Comparison of ENCODE assay signal across 22 cellular contexts in the genomic region with DNA sequence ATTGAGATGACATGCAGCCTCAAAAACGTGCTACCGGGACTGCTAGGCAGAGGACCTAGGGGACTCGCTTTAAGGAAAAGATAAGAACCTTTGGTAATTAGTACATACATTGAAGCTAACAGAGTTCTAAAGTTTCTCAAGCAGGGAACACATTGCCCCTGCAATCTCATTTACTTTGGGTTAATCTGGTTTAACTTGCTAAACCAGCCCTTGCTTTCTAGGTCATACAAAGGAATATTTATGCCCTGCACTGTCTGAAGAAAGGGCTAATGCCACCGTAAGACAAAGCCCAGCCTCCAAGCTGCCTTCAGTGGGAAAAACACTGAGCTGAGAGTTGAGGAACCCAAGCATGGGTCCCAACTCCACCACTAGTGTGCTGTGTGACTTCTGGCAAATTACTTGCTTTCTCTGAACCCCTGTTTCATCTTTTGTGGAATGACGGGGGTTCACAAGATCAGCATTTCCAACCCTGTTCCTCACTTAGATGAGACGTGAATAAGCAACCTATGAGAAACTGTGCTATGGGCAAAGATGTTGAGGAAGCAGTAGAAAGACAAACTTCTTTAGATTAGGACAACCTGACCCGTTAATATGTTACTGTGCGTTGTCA.
"Had no signal": no experiment of that assay in that cellular context is flagged by ENCODE, and none has a peak within 500 bp of the region (broad histone marks: within the 10 kb centered on the region; RNA-seq: fewer than 3 reads in every experiment).

No MANE protein-coding gene starts in this region.

- DNase-seq: activated B cell treated with CpG ODN at 0.5 μM for 24 hours; activated CD4-positive, alpha-beta T cell treated with anti-CD3 and anti-CD28 coated beads for 36 hours; activated CD4-positive, alpha-beta T cell treated with anti-CD3 and anti-CD28 coated beads, Interleukin-2, amount 50 U/mL, for 4 hours; activated CD8-positive, alpha-beta memory T cell treated with anti-CD3 and anti-CD28 coated beads, Interleukin-2, amount 50 U/mL, for 48 hours; activated naive CD4-positive, alpha-beta T cell treated with anti-CD3 and anti-CD28 coated beads for 36 hours; activated naive CD8-positive, alpha-beta T cell treated with anti-CD3 and anti-CD28 coated beads, Interleukin-2, amount 10 ng/mL, durations not matched to agents 7 days and 5 days; activated T-cell treated with anti-CD3 and anti-CD28 coated beads, Interleukin-2, amount 50 U/mL, for 48 hours; amygdala; effector CD4-positive, alpha-beta T cell; esophagus squamous epithelium; gastrocnemius medialis; hypothalamus; left colon; mesenchymal stem cell; mucosa of descending colon; nephron progenitor cell; stimulated activated CD4-positive, alpha-beta T cell treated with anti-CD3 and anti-CD28 coated beads, Interleukin-2, amount 100 ng/mL, for 48 hours; stimulated activated CD8-positive, alpha-beta memory T cell treated with anti-CD3 and anti-CD28 coated beads, Interleukin-4, amount 100 ng/mL, for 48 hours; stimulated activated naive B cell treated with anti-CD40 and anti-IgM and Interleukin-4, amounts not matched to agents 10 μg/mL and 1 μg/mL and 100 μg/mL, for 72 hours; T-helper 9 cell; testis had no signal

- H3K4me3 ChIP-seq: esophagus squamous epithelium, gastrocnemius medialis, mucosa of descending colon, sigmoid colon, testis had no signal

- H3K4me3 Mint-ChIP-seq: activated B cell treated with CpG ODN at 0.5 μM for 24 hours; activated CD4-positive, alpha-beta T cell treated with anti-CD3 and anti-CD28 coated beads for 36 hours; activated naive CD4-positive, alpha-beta T cell treated with anti-CD3 and anti-CD28 coated beads for 36 hours; activated naive CD8-positive, alpha-beta T cell treated with anti-CD3 and anti-CD28 coated beads, Interleukin-2, amount 10 ng/mL, durations not matched to agents 7 days and 5 days; nephron progenitor cell; stimulated activated naive B cell treated with anti-CD40 and anti-IgM and Interleukin-4, amounts not matched to agents 10 μg/mL and 1 μg/mL and 100 μg/mL, for 72 hours had no signal

- H3K27ac Mint-ChIP-seq: activated B cell treated with CpG ODN at 0.5 μM for 24 hours; activated CD4-positive, alpha-beta T cell treated with anti-CD3 and anti-CD28 coated beads for 36 hours; activated naive CD4-positive, alpha-beta T cell treated with anti-CD3 and anti-CD28 coated beads for 36 hours; activated naive CD8-positive, alpha-beta T cell treated with anti-CD3 and anti-CD28 coated beads, Interleukin-2, amount 10 ng/mL, durations not matched to agents 7 days and 5 days; nephron progenitor cell; stimulated activated naive B cell treated with anti-CD40 and anti-IgM and Interleukin-4, amounts not matched to agents 10 μg/mL and 1 μg/mL and 100 μg/mL, for 72 hours had no signal

- H3K9me3 Mint-ChIP-seq: activated B cell treated with CpG ODN at 0.5 μM for 24 hours; activated naive CD4-positive, alpha-beta T cell treated with anti-CD3 and anti-CD28 coated beads for 36 hours; activated naive CD8-positive, alpha-beta T cell treated with anti-CD3 and anti-CD28 coated beads, Interleukin-2, amount 10 ng/mL, durations not matched to agents 7 days and 5 days; nephron progenitor cell; stimulated activated naive B cell treated with anti-CD40 and anti-IgM and Interleukin-4, amounts not matched to agents 10 μg/mL and 1 μg/mL and 100 μg/mL, for 72 hours had no signal

- H3K9me3 ChIP-seq: esophagus squamous epithelium, gastrocnemius medialis, mucosa of descending colon, sigmoid colon, testis had no signal

- H3K27me3 ChIP-seq: gastrocnemius medialis, testis had no signal

- H3K36me3 ChIP-seq: esophagus squamous epithelium, gastrocnemius medialis, sigmoid colon had no signal

- H3K27ac ChIP-seq: gastrocnemius medialis, sigmoid colon, testis had no signal

- ATAC-seq: gastrocnemius medialis; left colon; mucosa of descending colon; stimulated activated naive B cell treated with anti-CD40 and anti-IgM and Interleukin-4, amounts not matched to agents 10 μg/mL and 1 μg/mL and 100 μg/mL, for 72 hours had no signal

- H3K36me3 Mint-ChIP-seq: activated naive CD8-positive, alpha-beta T cell treated with anti-CD3 and anti-CD28 coated beads, Interleukin-2, amount 10 ng/mL, durations not matched to agents 7 days and 5 days; stimulated activated naive B cell treated with anti-CD40 and anti-IgM and Interleukin-4, amounts not matched to agents 10 μg/mL and 1 μg/mL and 100 μg/mL, for 72 hours had no signal
